In the genomic region with DNA sequence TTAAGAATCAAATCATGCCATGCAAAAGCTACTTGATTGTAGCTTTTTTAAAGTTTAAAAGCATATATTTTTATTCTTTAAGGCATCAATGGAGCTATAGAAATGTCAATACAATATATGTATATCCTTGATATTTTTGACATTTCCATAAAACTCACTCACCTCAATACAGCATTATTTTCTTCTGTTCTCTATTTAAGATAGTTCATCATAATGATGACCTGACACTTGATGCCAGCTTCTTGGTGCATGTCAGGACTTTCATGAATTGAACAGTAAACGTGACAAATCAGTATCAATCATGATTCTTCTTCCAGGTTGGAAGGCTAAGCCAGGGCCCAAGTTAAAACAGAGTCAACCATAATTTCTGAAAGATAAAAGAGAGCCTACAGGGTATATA, we compare ENCODE assay signal across 19 cellular contexts. TPM values are rescaled to one million over a fixed set of nuclear protein-coding genes. Genes with fewer than 3 reads are reported as not detected.
"Had no signal": no experiment of that assay in that cellular context is flagged by ENCODE, and none has a peak within 500 bp of the region (broad histone marks: within the 10 kb centered on the region; RNA-seq: fewer than 3 reads in every experiment).

No MANE protein-coding gene starts in this region.

- H3K27me3 ChIP-seq: neural progenitor cell, neutrophil, ovary, pancreas, right atrium auricular region, right lobe of liver, sigmoid colon, spleen had no signal

- H3K9ac ChIP-seq: neural progenitor cell, parathyroid adenoma had no signal

- H2AFZ ChIP-seq: neural progenitor cell, parathyroid adenoma had no signal

- H3K4me2 ChIP-seq: neural progenitor cell, smooth muscle cell had no signal

- H3K27ac ChIP-seq: neural progenitor cell, neutrophil, ovary, pancreas, parathyroid adenoma, prostate gland, psoas muscle, right atrium auricular region, right lobe of liver, sigmoid colon, skin epidermis, spleen had no signal

- H3K9me3 ChIP-seq: neutrophil, ovary, pancreas, prostate gland, psoas muscle, right atrium auricular region, right lobe of liver, sigmoid colon, spleen had no signal

- H3K4me3 ChIP-seq: neural progenitor cell, ovary, pancreas, prostate gland, psoas muscle, right atrium auricular region, right lobe of liver, sigmoid colon, skin epidermis, smooth muscle cell, spleen had no signal

- H3K36me3 ChIP-seq: neural progenitor cell, neutrophil, ovary, pancreas, prostate gland, right atrium auricular region, right lobe of liver, sigmoid colon, spleen had no signal

- H3K79me2 ChIP-seq: parathyroid adenoma had no signal

- ATAC-seq: naive thymus-derived CD4-positive, alpha-beta T cell; naive thymus-derived CD8-positive, alpha-beta T cell; natural killer cell; natural killer cell treated with Interleukin-12 subunit alpha and Interleukin-12 subunit beta and Interleukin-15 and Interleukin-18, amount 100 ng/mL, for 72 hours; pancreas; psoas muscle; right cardiac atrium; right lobe of liver; sciatic nerve had no signal

RNA-seq across cellular contexts. Expression of gene ATP8A1, which starts 33.6 kb away (rescaled TPM):
- polyA plus RNA-seq: smooth muscle cell had no signal
